ENCODE assay signal across 11 cellular contexts in genomic region chrX:20029728-20030127, GRCh38. TPM values are rescaled to one million over a fixed set of nuclear protein-coding genes. Genes with fewer than 3 reads are reported as not detected.
A peak's percentile ranks its signal among the peaks of the same experiment; 100 is the strongest.
DNase-seq lines count a peak whose midpoint lies in the region; ATAC-seq, FAIRE-seq and TF ChIP-seq lines count a peak whose summit lies in the region.
"Had no signal": no experiment of that assay in that cellular context is flagged by ENCODE, and none has a peak within 500 bp of the region (broad histone marks: within the 10 kb centered on the region; RNA-seq: fewer than 3 reads in every experiment).

No MANE protein-coding gene starts in this region.

- H3K4me1 ChIP-seq in body of pancreas (peaks cover 18% of the 10 kb centered on the region), small intestine (ENCODE audit: control insufficient read depth in 2 of 2, insufficient read depth in 1 of 2, low read depth in 1 of 2, low read length in 1 of 2) (peaks cover 3 to 6% of the 10 kb centered on the region in 2 donors), aorta (ENCODE audit: control insufficient read depth in 1 of 2, insufficient read depth in 2 of 2, low read length in 2 of 2) (no peaks in the 10 kb centered on the region), heart left ventricle (no peaks in the 10 kb centered on the region)

- in situ Hi-C loops in KBM-7 (cut with MboI; ENCODE audit: low pct_unique_long_range_greater_than_20kb, low sequenced_read_pairs): no loop called here

- H3K27ac ChIP-seq in body of pancreas: peak overlapping the region in 3 of 4 donors; percentile 30 to 66 (median 44)
- no peak overlapping the region for H3K27ac ChIP-seq in small intestine (ENCODE audit: low read depth in 1 of 2, low read length in 1 of 2)
- no peak overlapping the region for H3K27ac ChIP-seq in aorta (ENCODE audit: low read depth in 1 of 2, low read length in 2 of 2)
- no peak overlapping the region for H3K27ac ChIP-seq in heart left ventricle

- ATAC-seq in GM18909 (IDR thresholded peaks at IDR 0.05; ENCODE audit: poor library complexity, unreplicated experiment) (peak; percentile 81), body of pancreas (peak; percentile 89), aorta (ENCODE audit: low FRiP score) (no peak), heart left ventricle (no peak), GM18498 (IDR thresholded peaks at IDR 0.05; ENCODE audit: unreplicated experiment) (no peak)

- TF ChIP-seq POLR2A in body of pancreas (IDR thresholded peaks at IDR 0.05): no peak
- TF ChIP-seq POLR2A in heart left ventricle (IDR thresholded peaks at IDR 0.05): no peak

- intact Hi-C loops in body of pancreas (cut with DNase I): no loop called here
- intact Hi-C loops in aorta (cut with DNase I): no loop called here
- intact Hi-C loops in heart left ventricle (cut with DNase I): no loop called here

- TF ChIP-seq CTCF in body of pancreas (IDR thresholded peaks at IDR 0.05) (no peak), heart left ventricle (IDR thresholded peaks at IDR 0.05) (no peak)

- H3K27me3 ChIP-seq in body of pancreas (no peaks in the 10 kb centered on the region), small intestine (ENCODE audit: control insufficient read depth in 2 of 2, insufficient read depth in 2 of 2, low read length in 2 of 2) (no peaks in the 10 kb centered on the region), aorta (ENCODE audit: control insufficient read depth in 1 of 2, insufficient read depth in 2 of 2, low read length in 1 of 2) (no peaks in the 10 kb centered on the region), heart left ventricle (peaks cover 0 to 12% (median 0%) of the 10 kb centered on the region in 9 donors)

- peak; percentile 63 for DNase-seq in KBM-7
- peak; percentile 38 to 71 (median 64) for DNase-seq in body of pancreas
- DNase-seq in small intestine: peak; percentile 82
- DNase-seq in aorta: no peak
- no peak for DNase-seq in heart left ventricle
- DNase-seq: activated CD4-positive, alpha-beta T cell treated with anti-CD3 and anti-CD28 coated beads for 1 hour; central memory CD4-positive, alpha-beta T cell; IMR-90; Right ventricle myocardium superior had no signal

- FAIRE-seq in small intestine (lab: Jason Lieb, UNC): peak; percentile 51

- H3K4me3 ChIP-seq in body of pancreas (no peak overlapping the region), small intestine (ENCODE audit: low read depth in 1 of 2, low read length in 2 of 2) (no peak overlapping the region), aorta (ENCODE audit: low read length in 2 of 2) (no peak overlapping the region), heart left ventricle (no peak overlapping the region)

- whole genome bisulfite sequencing in body of pancreas, 2 donors: 0 to 17% methylated on average over 2 of the region's 2 CpGs
- 11 to 27% (median 25%) methylated on average over 2 of the region's 2 CpGs for WGBS in small intestine, 3 donors
- 49 to 53% methylated on average over 2 of the region's 2 CpGs for WGBS in aorta, 2 donors
- WGBS in heart left ventricle, 4 donors: 46 to 71% (median 59%) methylated on average over 2 of the region's 2 CpGs

- no peaks in the 10 kb centered on the region for H3K36me3 ChIP-seq in body of pancreas (replicated peaks in 1 of 2; ENCODE audit: insufficient read depth in 1 of 2, low read depth in 2 of 2)
- no peaks in the 10 kb centered on the region for H3K36me3 ChIP-seq in small intestine (ENCODE audit: control insufficient read depth in 2 of 2, insufficient read depth in 2 of 2, low read length in 2 of 2)
- H3K36me3 ChIP-seq in aorta (ENCODE audit: control insufficient read depth in 1 of 2, insufficient read depth in 2 of 2, low read length in 1 of 2): no peaks in the 10 kb centered on the region
- no peaks in the 10 kb centered on the region for H3K36me3 ChIP-seq in heart left ventricle

- H3K9me3 ChIP-seq in body of pancreas: no peaks in the 10 kb centered on the region
- H3K9me3 ChIP-seq in small intestine (ENCODE audit: control insufficient read depth, low read depth): no peaks in the 10 kb centered on the region
- H3K9me3 ChIP-seq in aorta (ENCODE audit: control insufficient read depth, low read length): no peaks in the 10 kb centered on the region
- no peaks in the 10 kb centered on the region for H3K9me3 ChIP-seq in heart left ventricle

RNA-seq across cellular contexts. Expression of gene BCLAF3, which starts 38.9 kb away (rescaled TPM):
- total RNA-seq in body of pancreas (1 to 10 TPM; 8.0 to 8.9 TPM), aorta (10 to 100 TPM; 16.8 to 22.0 TPM), heart left ventricle (10 to 100 TPM in 1 of 9 donors, 1 to 10 TPM in 8; 2.4 to 10.6 (median 7.8) TPM)
- polyA plus RNA-seq in small intestine (1 to 10 TPM; 2.3 to 3.8 (median 3.0) TPM), aorta (1 to 10 TPM; 4.3 to 5.4 TPM), heart left ventricle (1 to 10 TPM; 2.0 to 3.2 TPM)

Comparison
In these comparisons a context has a peak if more than half of its experiments do, and no peak if none do; other contexts are left out.
1. ATAC-seq: peak in GM18909 (single experiment) and body of pancreas (single experiment); none in aorta (single experiment), heart left ventricle (0 of 4) and GM18498 (single experiment).
2. DNase-seq: peak in KBM-7 (single experiment), body of pancreas (4 of 4) and small intestine (single experiment); none in aorta (0 of 2) and heart left ventricle (0 of 5).
3. H3K27ac ChIP-seq: peak in body of pancreas (3 of 4); none in small intestine (0 of 2), aorta (0 of 2) and heart left ventricle (0 of 12).